Comparison of ENCODE assay signal across 22 cellular contexts in the genomic region with DNA sequence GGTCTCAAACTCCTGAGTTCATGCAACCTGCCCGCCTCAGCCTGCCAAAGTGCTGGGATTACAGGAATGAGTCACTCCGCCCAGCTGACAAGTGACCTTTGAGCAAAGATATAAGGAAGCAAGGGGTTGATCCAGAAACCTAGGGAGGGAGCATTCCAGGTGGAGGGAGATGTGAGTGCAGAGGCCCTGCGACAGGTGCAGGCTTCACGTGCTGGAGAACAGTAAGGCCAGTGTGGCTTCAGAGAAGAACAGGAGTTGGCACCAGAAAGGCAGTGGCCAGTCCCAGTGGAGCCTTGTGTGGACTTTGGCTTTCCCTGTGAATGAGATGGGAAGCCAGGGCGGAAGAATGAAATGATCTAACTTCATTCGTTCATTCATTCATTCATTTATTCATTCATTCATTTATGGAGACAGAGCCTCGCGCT.
DNase-seq lines count a peak whose midpoint lies in the region; ATAC-seq, FAIRE-seq and TF ChIP-seq lines count a peak whose summit lies in the region.
"Had no signal": no experiment of that assay in that cellular context is flagged by ENCODE, and none has a peak within 500 bp of the region (broad histone marks: within the 10 kb centered on the region; RNA-seq: fewer than 3 reads in every experiment).

No MANE protein-coding gene starts in this region.

- no peaks in the 10 kb centered on the region for H3K27me3 Mint-ChIP-seq in activated T-helper 17 cell treated with anti-CD3 and anti-CD28 coated beads, Interleukin-2, amount 50 U/mL, for 72 hours

- TF ChIP-seq POLR2A in adrenal gland (IDR thresholded peaks at IDR 0.05) (no peak), GM12892 (IDR thresholded peaks at IDR 0.05; ENCODE audit: low read depth, low read length) (no peak)

- no peaks in the 10 kb centered on the region for H3K9me3 ChIP-seq in HEK293 (ENCODE audit: control insufficient read depth, insufficient read depth, low read depth, low read length)
- H3K9me3 ChIP-seq in adrenal gland (replicated peaks in 1 of 3): no peaks in the 10 kb centered on the region
- H3K9me3 ChIP-seq: suprapubic skin had no signal

- no peak overlapping the region for H3K27ac ChIP-seq in HEK293 (ENCODE audit: extremely low read depth, low read depth, low read length)
- no peak overlapping the region for H3K27ac ChIP-seq in adrenal gland
- H3K27ac ChIP-seq: coronary artery, foreskin keratinocyte, suprapubic skin had no signal

- no peak overlapping the region for H3K27ac Mint-ChIP-seq in activated T-helper 17 cell treated with anti-CD3 and anti-CD28 coated beads, Interleukin-2, amount 50 U/mL, for 72 hours
- H3K27ac Mint-ChIP-seq: activated naive CD4-positive, alpha-beta T cell treated with anti-CD3 and anti-CD28 coated beads, Interleukin-2, amount 50 U/mL, for 72 hours; activated T-cell treated with anti-CD3 and anti-CD28 coated beads, Interleukin-2, amount 50 U/mL, for 72 hours; mesothelial cell of epicardium; T-helper 2 cell treated with Interferon-gamma antibody and Interleukin-4, amounts not matched to agents 5 μg/mL and 100 μg/mL, for 36 hours had no signal

- intact Hi-C loops in adrenal gland (cut with DNase I): no loop called here

- POLR2A ChIA-PET in HEK293 (lab: Yijun Ruan, JAX): no interaction called here

- H3K4me3 ChIP-seq in HEK293 (ENCODE audit: low read depth, low read length) (no peak overlapping the region), adrenal gland (no peak overlapping the region)
- H3K4me3 ChIP-seq: coronary artery, suprapubic skin had no signal

- 80 to 89% (median 84%) methylated on average over 8 of the region's 8 CpGs for WGBS in adrenal gland, 4 donors

- H3K36me3 ChIP-seq in HEK293 (ENCODE audit: control insufficient read depth in 2 of 2, insufficient read depth in 1 of 2, low read length in 2 of 2): no peaks in the 10 kb centered on the region
- H3K36me3 ChIP-seq in adrenal gland (replicated peaks in 1 of 2): no peaks in the 10 kb centered on the region
- H3K36me3 ChIP-seq: suprapubic skin had no signal

- no peaks in the 10 kb centered on the region for H3K4me1 Mint-ChIP-seq in activated T-helper 17 cell treated with anti-CD3 and anti-CD28 coated beads, Interleukin-2, amount 50 U/mL, for 72 hours
- H3K4me1 Mint-ChIP-seq: mesothelial cell of epicardium had no signal

- H3K4me1 ChIP-seq in HEK293 (ENCODE audit: control insufficient read depth, insufficient read depth, low read length) (no peaks in the 10 kb centered on the region), adrenal gland (replicated peaks in 1 of 2) (no peaks in the 10 kb centered on the region)
- H3K4me1 ChIP-seq: suprapubic skin had no signal

- H3K27me3 ChIP-seq in adrenal gland: no peaks in the 10 kb centered on the region
- H3K27me3 ChIP-seq: foreskin keratinocyte, suprapubic skin had no signal

- no peaks in the 10 kb centered on the region for H3K9me3 Mint-ChIP-seq in activated T-helper 17 cell treated with anti-CD3 and anti-CD28 coated beads, Interleukin-2, amount 50 U/mL, for 72 hours
- H3K9me3 Mint-ChIP-seq: activated naive CD4-positive, alpha-beta T cell treated with anti-CD3 and anti-CD28 coated beads, Interleukin-2, amount 50 U/mL, for 72 hours; activated T-cell treated with anti-CD3 and anti-CD28 coated beads, Interleukin-2, amount 50 U/mL, for 72 hours; mesothelial cell of epicardium; T-helper 2 cell treated with Interferon-gamma antibody and Interleukin-4, amounts not matched to agents 5 μg/mL and 100 μg/mL, for 36 hours had no signal

- TF ChIP-seq CTCF in HEK293 (tag by site-specific recombination; IDR thresholded peaks at IDR 0.05): no peak
- TF ChIP-seq CTCF in adrenal gland (IDR thresholded peaks at IDR 0.05): no peak

- H3K36me3 Mint-ChIP-seq in activated T-helper 17 cell treated with anti-CD3 and anti-CD28 coated beads, Interleukin-2, amount 50 U/mL, for 72 hours (ENCODE audit: low read depth): peaks cover 40% of the 10 kb centered on the region
- H3K36me3 Mint-ChIP-seq: activated naive CD4-positive, alpha-beta T cell treated with anti-CD3 and anti-CD28 coated beads, Interleukin-2, amount 50 U/mL, for 72 hours; mesothelial cell of epicardium had no signal

- no peak overlapping the region for H3K4me3 Mint-ChIP-seq in activated T-helper 17 cell treated with anti-CD3 and anti-CD28 coated beads, Interleukin-2, amount 50 U/mL, for 72 hours
- H3K4me3 Mint-ChIP-seq: activated T-cell treated with anti-CD3 and anti-CD28 coated beads, Interleukin-2, amount 50 U/mL, for 72 hours; mesothelial cell of epicardium; T-helper 2 cell treated with Interferon-gamma antibody and Interleukin-4, amounts not matched to agents 5 μg/mL and 100 μg/mL, for 36 hours had no signal

- no peak for FAIRE-seq in GM12892 (lab: Jason Lieb, UNC)

- ATAC-seq in left lobe of liver: peak; percentile 81
- no peak for ATAC-seq in GM19467 (IDR thresholded peaks at IDR 0.05; ENCODE audit: unreplicated experiment)
- ATAC-seq in activated T-helper 17 cell treated with anti-CD3 and anti-CD28 coated beads, Interleukin-2, amount 50 U/mL, for 72 hours (replicated peaks): no peak
- ATAC-seq: activated naive CD4-positive, alpha-beta T cell treated with anti-CD3 and anti-CD28 coated beads, Interleukin-2, amount 50 U/mL, for 72 hours; activated T-cell treated with anti-CD3 and anti-CD28 coated beads, Interleukin-2, amount 50 U/mL, for 72 hours; foreskin keratinocyte had no signal

- CTCF ChIA-PET in HEK293 (lab: Yijun Ruan, JAX): interaction anchor here (0.7 to 1.5 kb wide), 2 partner anchors 19 to 130 kb away, joined by 3 to 7 read pairs; no protein-coding TSS in a partner anchor

- DNase-seq in A172 (ENCODE audit: low spot score) (peak; percentile 28), adrenal gland (peak in 4 of 7 donors; percentile 13 to 41 (median 38)), left lobe of liver (ENCODE audit: low spot score) (no peak), GM12892 (ENCODE audit: insufficient read length) (no peak), NCI-H446 (lab: John Stamatoyannopoulos, UW) (no peak)
- DNase-seq: ACHN; activated CD8-positive, alpha-beta memory T cell treated with anti-CD3 and anti-CD28 coated beads for 24 hours; activated T-cell treated with anti-CD3 and anti-CD28 coated beads, Interleukin-2, amount 50 U/mL, for 72 hours; C1 segment of cervical spinal cord; foreskin keratinocyte; Kasumi-1; kidney glomerular epithelial cell; NCI-H1436; stimulated activated CD4-positive, alpha-beta T cell treated with anti-CD3 and anti-CD28 coated beads, Interleukin-12 subunit alpha, Interleukin-12 subunit beta, amount 100 ng/mL, for 4 hours had no signal

TF ChIP-seq in HEK293, 187 proteins besides CTCF, POLR2A, EP300 and RAD21:
- peak; percentile 53; the same call in 1 of the 2 replicates for TF ChIP-seq SCRT1 (tag by site-specific recombination; IDR thresholded peaks at IDR 0.05; ENCODE audit: borderline replicate concordance)
- TF ChIP-seq BCL11B (tag by site-specific recombination; IDR thresholded peaks at IDR 0.05; ENCODE audit: low read depth): no peak
- peak; percentile 73 for TF ChIP-seq SCRT2 (tag by site-specific recombination; IDR thresholded peaks at IDR 0.05)
TF ChIP-seq in HEK293: peak in this region for 2.

Comparison
In these comparisons a context has a peak if more than half of its experiments do, and no peak if none do; other contexts are left out.
1. DNase-seq: peak in A172 (single experiment) and adrenal gland (4 of 7); none in left lobe of liver (single experiment), GM12892 (single experiment) and NCI-H446 (0 of 2).